8 cellular contexts compared by ENCODE assay signal in genomic region chr17:15526292-15527218, GRCh38. TPM values are rescaled to one million over a fixed set of nuclear protein-coding genes. Genes with fewer than 3 reads are reported as not detected.
A peak's percentile ranks its signal among the peaks of the same experiment; 100 is the strongest.
DNase-seq lines count a peak whose midpoint lies in the region; ATAC-seq, FAIRE-seq and TF ChIP-seq lines count a peak whose summit lies in the region.
"Not testable (repeated sequence)": the region's sequence is repeated elsewhere in the genome, so short reads cannot be mapped to it uniquely, and the experiment has no call there.

No MANE protein-coding gene starts in this region.

- H3K4me3 ChIP-seq in BLaER1 treated with 17β-estradiol and CSF1 and Interleukin-3, amounts not matched to agents 10 nM and 100 nM; adipocyte (ENCODE audit: low read length); fibroblast of lung (replicated peaks in 1 of 4; ENCODE audit: control extremely low read depth in 1 of 4, insufficient read depth in 1 of 4, low read depth in 3 of 4, low read length in 4 of 4); right lobe of liver; small intestine (ENCODE audit: low read depth in 1 of 2, low read length in 2 of 2): not testable (repeated sequence)

- not testable (repeated sequence) for H3K27me3 ChIP-seq in BLaER1 treated with 17β-estradiol and CSF1 and Interleukin-3, amounts not matched to agents 10 nM and 100 nM; adipocyte (replicated peaks; ENCODE audit: control insufficient read depth, insufficient read depth, low read length); fibroblast of lung (ENCODE audit: control insufficient read depth, insufficient read depth, low read length); right lobe of liver; small intestine (ENCODE audit: control insufficient read depth in 2 of 2, insufficient read depth in 2 of 2, low read length in 2 of 2)

- FAIRE-seq in GM19239 (lab: Jason Lieb, UNC) (peak; percentile 77), small intestine (lab: Jason Lieb, UNC) (peak; percentile 26)

- TF ChIP-seq CTCF in fibroblast of lung (conservative IDR thresholded peaks at IDR 0.05 in 1 of 2, IDR thresholded peaks at IDR 0.05 in 1 of 2; ENCODE audit: low read depth in 1 of 2, low read length in 2 of 2) (peak; percentile 38 to 50), right lobe of liver (IDR thresholded peaks at IDR 0.05) (peak; percentile 48 to 66 (median 58))

- H3K9me3 ChIP-seq in BLaER1 treated with 17β-estradiol and CSF1 and Interleukin-3, amounts not matched to agents 10 nM and 100 nM (replicated peaks in 1 of 11); adipocyte (ENCODE audit: control insufficient read depth, low read length); fibroblast of lung (ENCODE audit: control insufficient read depth, insufficient read depth, low read depth, low read length); right lobe of liver; small intestine (ENCODE audit: control insufficient read depth, low read depth): not testable (repeated sequence)

- not testable (repeated sequence) for DNase-seq in GM19239 (ENCODE audit: insufficient read length, low spot score); right lobe of liver
- DNase-seq in MV-4-11 (lab: John Stamatoyannopoulos, UW): peak; percentile 77
- DNase-seq in RPMI8226: peak; percentile 45
- peak; percentile 85 for DNase-seq in adipocyte (ENCODE audit: low read depth)
- peak; percentile 70 to 88 for DNase-seq in fibroblast of lung (ENCODE audit: low read depth in 2 of 2)
- DNase-seq in small intestine: peak; percentile 61

- ATAC-seq in right lobe of liver: peak; percentile 75 to 87 (median 83)

- intact Hi-C loops in right lobe of liver (cut with DNase I): not testable (repeated sequence)

- H3K4me1 ChIP-seq in BLaER1 treated with 17β-estradiol and CSF1 and Interleukin-3, amounts not matched to agents 10 nM and 100 nM: peaks cover 0 to 26% (median 21%) of the 10 kb centered on the region in 10 experiments; a peak in 15 of 20 replicates
- H3K4me1 ChIP-seq in adipocyte (ENCODE audit: control insufficient read depth, insufficient read depth, low read length): peaks cover 13% of the 10 kb centered on the region
- not testable (repeated sequence) for H3K4me1 ChIP-seq in fibroblast of lung (ENCODE audit: control insufficient read depth, extremely low read depth, insufficient read depth, low read length); right lobe of liver; small intestine (ENCODE audit: control insufficient read depth in 2 of 2, insufficient read depth in 1 of 2, low read depth in 1 of 2, low read length in 1 of 2)

- not testable (repeated sequence) for H3K79me2 ChIP-seq in fibroblast of lung (ENCODE audit: control insufficient read depth, insufficient read depth, low read length)

- not testable (repeated sequence) for H4K20me1 ChIP-seq in BLaER1 treated with 17β-estradiol and CSF1 and Interleukin-3, amounts not matched to agents 10 nM and 100 nM; fibroblast of lung (ENCODE audit: control insufficient read depth, extremely low read depth, insufficient read depth, low read length)

- WGBS in right lobe of liver (ENCODE audit: insufficient coverage, low coverage, low lambda C conversion rate, missing lambda C conversion rate): 34% methylated on average over 7 of the region's 8 CpGs
- WGBS in small intestine, 3 donors: 54 to 55% (median 54%) methylated on average over 8 of the region's 8 CpGs

- not testable (repeated sequence) for H2AFZ ChIP-seq in fibroblast of lung (ENCODE audit: low read length)

- not testable (repeated sequence) for H3K36me3 ChIP-seq in BLaER1 treated with 17β-estradiol and CSF1 and Interleukin-3, amounts not matched to agents 10 nM and 100 nM; adipocyte (ENCODE audit: control insufficient read depth, insufficient read depth, low read length, severe bottlenecking); fibroblast of lung (ENCODE audit: control insufficient read depth, insufficient read depth, low read length); right lobe of liver; small intestine (ENCODE audit: control insufficient read depth in 2 of 2, insufficient read depth in 2 of 2, low read length in 2 of 2)

- peak overlapping the region in 6 of 11 experiments; percentile 65 to 84 (median 70); a peak in 9 of 22 replicates for H3K4me2 ChIP-seq in BLaER1 treated with 17β-estradiol and CSF1 and Interleukin-3, amounts not matched to agents 10 nM and 100 nM
- not testable (repeated sequence) for H3K4me2 ChIP-seq in fibroblast of lung (ENCODE audit: extremely low read depth, insufficient read depth, low read length)

- TF ChIP-seq POLR2A in right lobe of liver (IDR thresholded peaks at IDR 0.05): not testable (repeated sequence)

- not testable (repeated sequence) for H3K27ac ChIP-seq in BLaER1 treated with 17β-estradiol and CSF1 and Interleukin-3, amounts not matched to agents 10 nM and 100 nM; fibroblast of lung (ENCODE audit: insufficient read depth, low read length); right lobe of liver; small intestine (ENCODE audit: low read depth in 1 of 2, low read length in 1 of 2)

- H3K9ac ChIP-seq in BLaER1 treated with 17β-estradiol and CSF1 and Interleukin-3, amounts not matched to agents 10 nM and 100 nM; adipocyte (ENCODE audit: low read length); fibroblast of lung (ENCODE audit: insufficient read depth, low read length): not testable (repeated sequence)

RNA-seq across cellular contexts. Expression of gene TVP23C, which starts 36.7 kb away (rescaled TPM):
- 14.4 and 25.1 TPM in 2 replicates for total RNA-seq in fibroblast of lung
- polyA plus RNA-seq in fibroblast of lung: 4.2 and 7.0 TPM in 2 replicates
- 3.8 and 4.1 TPM in 2 replicates for polyA plus RNA-seq in fibroblast of lung (2012)
- 0.82 TPM in 1 of 2 replicates, not detected in the other for polyA minus RNA-seq in fibroblast of lung (ENCODE audit: low replicate concordance)
- total RNA-seq in right lobe of liver: 1 to 10 TPM; 3.5 to 6.5 (median 4.7) TPM
- 1 to 10 TPM; 1.9 to 4.2 (median 2.5) TPM for polyA plus RNA-seq in small intestine

RNA-seq across cellular contexts. Expression of gene CDRT4, which starts 59.1 kb away (rescaled TPM):
- total RNA-seq in fibroblast of lung (0.77 and 2.3 TPM in 2 replicates), right lobe of liver (1 to 10 TPM in 3 of 6 experiments, under 1 TPM in 3; 0.43 to 3.3 (median 1.3) TPM)
- polyA plus RNA-seq in fibroblast of lung (0.19 and 0.49 TPM in 2 replicates), small intestine (1 to 10 TPM; 5.1 to 6.3 (median 5.9) TPM)
- polyA plus RNA-seq in fibroblast of lung (2012): 0.56 TPM in 1 of 2 replicates, not detected in the other
- polyA minus RNA-seq in fibroblast of lung (ENCODE audit: low replicate concordance): 4.2 and 4.9 TPM in 2 replicates
